Comparison of ENCODE assay signal across 16 cellular contexts in the genomic region with DNA sequence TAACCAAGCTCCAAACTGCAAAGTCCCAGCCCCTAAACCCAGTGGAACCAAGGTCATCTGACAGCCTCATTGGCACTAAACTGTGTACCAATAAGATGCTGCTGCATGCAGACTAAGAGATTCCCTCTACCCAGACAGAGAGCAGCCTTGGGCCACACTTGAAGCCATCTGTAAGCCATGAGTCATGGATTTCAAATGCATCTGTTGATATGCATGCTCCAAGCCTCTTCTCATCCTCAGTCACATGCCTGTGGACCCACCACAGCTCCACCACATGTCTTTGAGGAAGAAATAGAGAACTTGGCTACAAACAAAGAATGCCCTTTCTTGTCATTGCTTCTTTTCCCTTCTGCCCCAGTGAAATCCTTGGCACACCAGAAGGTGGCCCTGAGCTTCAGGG. TPM values are rescaled to one million over a fixed set of nuclear protein-coding genes. Genes with fewer than 3 reads are reported as not detected.
A peak's percentile ranks its signal among the peaks of the same experiment; 100 is the strongest.
DNase-seq lines count a peak whose midpoint lies in the region; ATAC-seq, FAIRE-seq and TF ChIP-seq lines count a peak whose summit lies in the region.
"Had no signal": no experiment of that assay in that cellular context is flagged by ENCODE, and none has a peak within 500 bp of the region (broad histone marks: within the 10 kb centered on the region; RNA-seq: fewer than 3 reads in every experiment).

No MANE protein-coding gene starts in this region.

- in situ Hi-C loops in GM23248 (cut with MboI), result no loop called here

- 0 out of 2 replicates have a peak, but pooled peaks cover 6% of the 10 kb centered on the region for H3K36me3 ChIP-seq in GM23248 (ENCODE audit: low read depth)
- no peaks in the 10 kb centered on the region for H3K36me3 ChIP-seq in suprapubic skin
- H3K36me3 ChIP-seq: sigmoid colon had no signal

- H3F3A ChIP-seq in GM23248 (ENCODE audit: insufficient read depth), result peaks cover 6% of the 10 kb centered on the region; the same call in 1 of the 2 replicates

- no peak overlapping the region for H3K4me2 ChIP-seq in GM23248 (ENCODE audit: unreplicated experiment)

- DNase-seq in GM23248, result peak; percentile 92
- peak; percentile 91 for DNase-seq in RPMI7951 (ENCODE audit: low read depth)
- peak; percentile 92 for DNase-seq in fibroblast of mammary gland (ENCODE audit: low read depth)
- no peak for DNase-seq in urothelium cell line (ENCODE audit: low spot score)
- DNase-seq in suprapubic skin (ENCODE audit: low spot score in 2 of 2), result no peak
- DNase-seq in D721Med (ENCODE audit: insufficient read length, low spot score), result no peak
- DNase-seq: activated CD8-positive, alpha-beta T cell treated with anti-CD3 and anti-CD28 coated beads for 36 hours; activated naive CD4-positive, alpha-beta T cell treated with Interleukin-2 at 50 U/mL for 16 hours; dermis blood vessel endothelial cell; GF-D8; NCI-H1048; NCI-H748 treated with DMSO at 0.1 percent for 48 hours; sigmoid colon; T-helper 1 cell had no signal

- TF ChIP-seq EP300 in suprapubic skin (IDR thresholded peaks at IDR 0.05), result no peak

- no peaks in the 10 kb centered on the region for H3K9me2 ChIP-seq in GM23248 (ENCODE audit: insufficient read depth)

- H2AFZ ChIP-seq in GM23248, result no peak overlapping the region

- H3K9ac ChIP-seq in GM23248, result no peak overlapping the region

- H3K79me2 ChIP-seq in GM23248 (ENCODE audit: insufficient read depth), result no peaks in the 10 kb centered on the region

- FAIRE-seq in urothelium cell line (lab: Jason Lieb, UNC) (peak; percentile 32), D721Med (lab: Jason Lieb, UNC) (no peak)

- no peak for TF ChIP-seq POLR2A in suprapubic skin (IDR thresholded peaks at IDR 0.05)

- H3K9me3 ChIP-seq in GM23248 (ENCODE audit: low read depth) (no peaks in the 10 kb centered on the region), suprapubic skin (no peaks in the 10 kb centered on the region)
- H3K9me3 ChIP-seq: sigmoid colon had no signal

- no peak for TF ChIP-seq CTCF in fibroblast of mammary gland (conservative IDR thresholded peaks at IDR 0.05; ENCODE audit: control insufficient read depth, insufficient read depth, low read depth, low read length)
- TF ChIP-seq CTCF in suprapubic skin (IDR thresholded peaks at IDR 0.05), result no peak
- no peak for TF ChIP-seq CTCF in D721Med (IDR thresholded peaks at IDR 0.05; ENCODE audit: insufficient read depth, missing control alignments)

- no peak for ATAC-seq in HG02678 (IDR thresholded peaks at IDR 0.05; ENCODE audit: unreplicated experiment)
- ATAC-seq: activated CD8-positive, alpha-beta T cell treated with anti-CD3 and anti-CD28 coated beads for 36 hours had no signal

- H3K4me3 ChIP-seq in GM23248 (no peak overlapping the region), fibroblast of mammary gland (ENCODE audit: control insufficient read depth, low read depth, low read length) (no peak overlapping the region), suprapubic skin (no peak overlapping the region)
- H3K4me3 ChIP-seq: sigmoid colon had no signal

- H3K4me1 ChIP-seq in GM23248 (ENCODE audit: insufficient read depth) (0 out of 2 replicates have a peak, but pooled peaks cover 3% of the 10 kb centered on the region), suprapubic skin (no peaks in the 10 kb centered on the region)
- H3K4me1 ChIP-seq: sigmoid colon had no signal

- H3K27me3 ChIP-seq in GM23248 (replicated peaks; ENCODE audit: insufficient read depth), result no peaks in the 10 kb centered on the region
- no peaks in the 10 kb centered on the region for H3K27me3 ChIP-seq in suprapubic skin
- H3K27me3 ChIP-seq: sigmoid colon had no signal

- no peak overlapping the region for H3K27ac ChIP-seq in GM23248
- H3K27ac ChIP-seq in suprapubic skin, result no peak overlapping the region
- H3K27ac ChIP-seq: sigmoid colon had no signal

- no peaks in the 10 kb centered on the region for H4K20me1 ChIP-seq in GM23248 (ENCODE audit: insufficient read depth)

RNA-seq across cellular contexts. Expression of a gene that starts 19.6 kb away (rescaled TPM):
- total RNA-seq in GM23248 (2014; rRNA removed; shearing (Covaris generic)), result under 0.01 and 0.22 TPM in 2 replicates
- 0.15 TPM in 1 of 2 replicates, not detected in the other for polyA plus RNA-seq in GM23248 (2016; fragmentation: Nextera tagmentation; extraction: Ambion mirVana)
- total RNA-seq in RPMI7951 (2014; rRNA removed; shearing (Covaris generic)), result 0.36 and 0.59 TPM in 2 replicates
- total RNA-seq in suprapubic skin, result 1 to 10 TPM in 1 of 4 donors, under 1 TPM in 1, not detected in 2; 0.17 to 1.3 TPM
- total RNA-seq: activated CD8-positive, alpha-beta T cell treated with anti-CD3 and anti-CD28 coated beads for 36 hours; mononuclear cell had no signal

Comparison
In these comparisons a context has a peak if more than half of its experiments do, and no peak if none do; other contexts are left out.
1. DNase-seq: peak in GM23248 (single experiment), RPMI7951 (single experiment) and fibroblast of mammary gland (single experiment); none in urothelium cell line (single experiment), suprapubic skin (0 of 2) and D721Med (single experiment).